26 cellular contexts compared by ENCODE assay signal in genomic region chr12:109228664-109229063, GRCh38.
"Had no signal": no experiment of that assay in that cellular context is flagged by ENCODE, and none has a peak within 500 bp of the region (broad histone marks: within the 10 kb centered on the region; RNA-seq: fewer than 3 reads in every experiment).

No MANE protein-coding gene starts in this region.

- H3K27me3 ChIP-seq: brain microvascular endothelial cell, esophagus muscularis mucosa, foreskin keratinocyte had no signal

- H3K27ac ChIP-seq: brain microvascular endothelial cell, esophagus muscularis mucosa, foreskin keratinocyte, VCaP had no signal

- H3K4me1 ChIP-seq: esophagus muscularis mucosa, foreskin keratinocyte had no signal

- H3K9me3 ChIP-seq: esophagus muscularis mucosa had no signal

- ATAC-seq: activated CD8-positive, alpha-beta T cell treated with anti-CD3 and anti-CD28 coated beads for 36 hours; activated T-cell treated with anti-CD3 and anti-CD28 coated beads, Interleukin-2, amount 50 U/mL, for 4 hours; activated T-helper 17 cell treated with anti-CD3 and anti-CD28 coated beads, Interleukin-2, amount 50 U/mL, for 72 hours; effector memory CD8-positive, alpha-beta T cell; foreskin keratinocyte; WTC11 had no signal

- H3K4me3 ChIP-seq: esophagus muscularis mucosa had no signal

- H3K36me3 ChIP-seq: brain microvascular endothelial cell had no signal

- DNase-seq: activated CD4-positive, alpha-beta T cell treated with anti-CD3 and anti-CD28 coated beads for 1 hour; activated CD4-positive, alpha-beta T cell treated with anti-CD3 and anti-CD28 coated beads for 4 hours; activated CD4-positive, alpha-beta T cell treated with anti-CD3 and anti-CD28 coated beads, Interleukin-2, amount 10 ng/mL, durations not matched to agents 7 days and 5 days; activated CD4-positive, alpha-beta T cell treated with anti-CD3 and anti-CD28 coated beads, Interleukin-2, amount 50 U/mL, for 4 hours; activated CD8-positive, alpha-beta memory T cell treated with anti-CD3 and anti-CD28 coated beads for 24 hours; activated CD8-positive, alpha-beta T cell treated with anti-CD3 and anti-CD28 coated beads for 36 hours; activated effector memory CD4-positive, alpha-beta T cell treated with Interleukin-2 at 50 U/mL for 16 hours; activated gamma-delta T cell treated with Interleukin-2 at 50 U/mL for 16 hours; activated naive CD4-positive, alpha-beta T cell treated with anti-CD3 and anti-CD28 coated beads, Interleukin-2, amount 50 U/mL, for 16 hours; activated naive CD4-positive, alpha-beta T cell treated with Interleukin-2 at 50 U/mL for 16 hours; activated T-cell treated with anti-CD3 and anti-CD28 coated beads, Interleukin-2, amount 50 U/mL, for 4 hours; amniotic stem cell; anterior cingulate cortex; brain microvascular endothelial cell; cortex of kidney; dermis blood vessel endothelial cell; effector CD4-positive, alpha-beta T cell; effector memory CD8-positive, alpha-beta T cell; erythroblast; foreskin keratinocyte; head of caudate nucleus; T-helper 2 cell had no signal
